Comparison of ENCODE assay signal across 26 cellular contexts in the genomic region with DNA sequence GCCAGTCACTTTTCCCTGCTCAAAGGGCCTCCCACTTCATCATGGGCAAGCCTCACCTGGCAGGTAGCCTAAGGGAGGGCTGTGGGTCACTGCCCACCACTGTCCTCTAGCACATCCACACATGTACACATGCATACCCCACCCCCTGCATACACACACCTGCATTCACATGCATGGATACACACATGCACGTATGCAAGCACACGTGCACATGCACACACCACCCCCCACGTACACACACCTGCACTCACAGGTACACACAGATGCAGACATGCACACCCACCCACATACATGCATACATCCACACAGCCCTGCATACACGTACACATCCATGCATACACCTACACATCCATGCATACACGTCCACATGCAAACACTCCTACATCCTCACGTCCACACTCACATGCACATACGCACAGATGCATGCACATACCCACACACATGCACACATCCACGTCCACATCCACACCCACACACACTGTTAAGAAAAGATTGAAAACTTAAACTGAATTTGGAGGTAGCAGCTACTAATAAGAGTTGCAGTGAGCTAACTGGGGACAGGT. TPM values are rescaled to one million over a fixed set of nuclear protein-coding genes. Genes with fewer than 3 reads are reported as not detected.
"Had no signal": no experiment of that assay in that cellular context is flagged by ENCODE, and none has a peak within 500 bp of the region (broad histone marks: within the 10 kb centered on the region; RNA-seq: fewer than 3 reads in every experiment).

No MANE protein-coding gene starts in this region.

- H3K27ac ChIP-seq: parathyroid adenoma, thyroid gland had no signal

- H3K36me3 ChIP-seq: breast epithelium, thyroid gland had no signal

- H3K9me3 ChIP-seq: breast epithelium, thyroid gland had no signal

- H3K4me3 Mint-ChIP-seq: activated naive CD8-positive, alpha-beta T cell treated with anti-CD3 and anti-CD28 coated beads for 36 hours; activated T-cell treated with anti-CD3 and anti-CD28 coated beads, Interleukin-2, amount 50 U/mL, for 24 hours; central memory CD8-positive, alpha-beta T cell; nephron had no signal

- H3K4me1 ChIP-seq: breast epithelium, parathyroid adenoma had no signal

- H3K9ac ChIP-seq: parathyroid adenoma had no signal

- H2AFZ ChIP-seq: parathyroid adenoma had no signal

- H3K36me3 Mint-ChIP-seq: activated naive CD8-positive, alpha-beta T cell treated with anti-CD3 and anti-CD28 coated beads for 36 hours had no signal

- FAIRE-seq: astrocyte, colon, frontal cortex, islet of Langerhans had no signal

- H3K27ac Mint-ChIP-seq: activated naive CD8-positive, alpha-beta T cell treated with anti-CD3 and anti-CD28 coated beads for 36 hours; activated T-cell treated with anti-CD3 and anti-CD28 coated beads, Interleukin-2, amount 50 U/mL, for 24 hours; activated T-helper 2 cell treated with anti-CD3 and anti-CD28 coated beads, Interferon-gamma antibody, Interleukin-2, Interleukin-4, amounts not matched to agents 10 μg/mL and 5 μg/mL and 100 μg/mL, durations not matched to agents 14 hours and 24 hours and 36 hours; nephron had no signal

- ATAC-seq: esophagus mucosa; left ventricle myocardium superior; right cardiac atrium; stimulated activated naive CD8-positive, alpha-beta T cell treated with anti-CD3 and anti-CD28 coated beads, Interleukin-15, Interleukin-2, amounts not matched to agents 100 U/mL and 50 U/mL, for 24 hours had no signal

- H3K27me3 Mint-ChIP-seq: central memory CD8-positive, alpha-beta T cell had no signal

- H3K27me3 ChIP-seq: breast epithelium, thyroid gland had no signal

- H3K4me3 ChIP-seq: breast epithelium, thyroid gland had no signal

- H3K9me3 Mint-ChIP-seq: activated naive CD8-positive, alpha-beta T cell treated with anti-CD3 and anti-CD28 coated beads for 36 hours; activated T-cell treated with anti-CD3 and anti-CD28 coated beads, Interleukin-2, amount 50 U/mL, for 24 hours; activated T-helper 2 cell treated with anti-CD3 and anti-CD28 coated beads, Interferon-gamma antibody, Interleukin-2, Interleukin-4, amounts not matched to agents 10 μg/mL and 5 μg/mL and 100 μg/mL, durations not matched to agents 14 hours and 24 hours and 36 hours; central memory CD8-positive, alpha-beta T cell; nephron had no signal

- DNase-seq: activated CD4-positive, alpha-beta T cell treated with anti-CD3 and anti-CD28 coated beads for 1 hour; activated CD4-positive, alpha-beta T cell treated with anti-CD3 and anti-CD28 coated beads, Interleukin-2, amount 50 U/mL, for 1 hour; activated naive CD4-positive, alpha-beta T cell; activated naive CD8-positive, alpha-beta T cell treated with anti-CD3 and anti-CD28 coated beads for 36 hours; activated T-cell treated with anti-CD3 and anti-CD28 coated beads, Interleukin-2, amount 50 U/mL, for 24 hours; effector memory CD4-positive, alpha-beta T cell; left ventricle myocardium superior; mammary epithelial cell; midbrain; right cardiac atrium; stimulated activated CD4-positive, alpha-beta T cell treated with anti-CD3 and anti-CD28 coated beads, Interleukin-12 subunit alpha, Interleukin-12 subunit beta, amount 100 ng/mL, for 4 hours; stimulated activated CD4-positive, alpha-beta T cell treated with anti-CD3 and anti-CD28 coated beads, Interleukin-4, amount 100 ng/mL, for 4 hours; stimulated activated naive CD8-positive, alpha-beta T cell treated with anti-CD3 and anti-CD28 coated beads, Interleukin-15, Interleukin-2, amounts not matched to agents 100 U/mL and 50 U/mL, for 24 hours; substantia nigra; T-helper 9 cell; thyroid gland had no signal

- H3K79me2 ChIP-seq: parathyroid adenoma had no signal

RNA-seq across cellular contexts. Expression of a gene that starts 50.0 kb away (rescaled TPM):
- total RNA-seq: left ventricle myocardium superior had no signal
- polyA plus RNA-seq: right cardiac atrium had no signal
